Comparison of ENCODE assay signal across 9 cellular contexts in genomic region chr1:244730934-244731434, GRCh38.
DNase-seq lines count a peak whose midpoint lies in the region; ATAC-seq lines count a peak whose summit lies in the region.
"Had no signal": no experiment of that assay in that cellular context is flagged by ENCODE, and none has a peak within 500 bp of the region (broad histone marks: within the 10 kb centered on the region; RNA-seq: fewer than 3 reads in every experiment).

No MANE protein-coding gene starts in this region.

- no peaks in the 10 kb centered on the region for H3K27me3 ChIP-seq in aorta (ENCODE audit: control insufficient read depth in 1 of 2, insufficient read depth in 2 of 2, low read length in 1 of 2)

- H3K36me3 Mint-ChIP-seq in stimulated activated naive CD8-positive, alpha-beta T cell treated with anti-CD3 and anti-CD28 coated beads, Interleukin-15, Interleukin-2, amounts not matched to agents 100 ng/mL and 50 ng/mL, for 24 hours (ENCODE audit: low read depth): no peaks in the 10 kb centered on the region
- H3K36me3 Mint-ChIP-seq in dendritic cell treated with granulocyte-macrophage colony-stimulating factor and Interleukin-4, amounts not matched to agents 40 ng/mL and 50 ng/mL, for 4 days (ENCODE audit: low read depth): no peaks in the 10 kb centered on the region
- peaks cover 4 to 6% of the 10 kb centered on the region in 2 donors for H3K36me3 Mint-ChIP-seq in naive B cell

- in situ Hi-C loops in G401 (cut with HindIII; ENCODE audit: low sequenced_read_pairs): no loop called here

- peak overlapping the region; percentile 69 for H3K4me3 Mint-ChIP-seq in stimulated activated naive CD8-positive, alpha-beta T cell treated with anti-CD3 and anti-CD28 coated beads, Interleukin-15, Interleukin-2, amounts not matched to agents 100 ng/mL and 50 ng/mL, for 24 hours
- peak overlapping the region; percentile 80 for H3K4me3 Mint-ChIP-seq in dendritic cell treated with granulocyte-macrophage colony-stimulating factor and Interleukin-4, amounts not matched to agents 40 ng/mL and 50 ng/mL, for 4 days
- H3K4me3 Mint-ChIP-seq in naive B cell: peak overlapping the region; percentile 68 to 91 (median 85)

- 49 to 51% methylated on average over 27 to 28 of the region's 28 CpGs for WGBS in aorta, 2 donors

- peaks cover 20% of the 10 kb centered on the region for H3K27me3 Mint-ChIP-seq in stimulated activated naive CD8-positive, alpha-beta T cell treated with anti-CD3 and anti-CD28 coated beads, Interleukin-15, Interleukin-2, amounts not matched to agents 100 ng/mL and 50 ng/mL, for 24 hours
- peaks cover 51% of the 10 kb centered on the region for H3K27me3 Mint-ChIP-seq in dendritic cell treated with granulocyte-macrophage colony-stimulating factor and Interleukin-4, amounts not matched to agents 40 ng/mL and 50 ng/mL, for 4 days
- H3K27me3 Mint-ChIP-seq in naive B cell: no peaks in the 10 kb centered on the region

- peaks cover 11% of the 10 kb centered on the region for H3K4me1 Mint-ChIP-seq in stimulated activated naive CD8-positive, alpha-beta T cell treated with anti-CD3 and anti-CD28 coated beads, Interleukin-15, Interleukin-2, amounts not matched to agents 100 ng/mL and 50 ng/mL, for 24 hours (ENCODE audit: low read depth)
- peaks cover 13% of the 10 kb centered on the region for H3K4me1 Mint-ChIP-seq in dendritic cell treated with granulocyte-macrophage colony-stimulating factor and Interleukin-4, amounts not matched to agents 40 ng/mL and 50 ng/mL, for 4 days (ENCODE audit: low read depth)
- peaks cover 16 to 52% (median 40%) of the 10 kb centered on the region in 3 donors for H3K4me1 Mint-ChIP-seq in naive B cell

- peak overlapping the region; percentile 72 to 78 for H3K4me3 ChIP-seq in aorta (ENCODE audit: low read length in 2 of 2)

- no peaks in the 10 kb centered on the region for H3K4me1 ChIP-seq in aorta (ENCODE audit: control insufficient read depth in 1 of 2, insufficient read depth in 2 of 2, low read length in 2 of 2)

- no peaks in the 10 kb centered on the region for H3K9me3 Mint-ChIP-seq in stimulated activated naive CD8-positive, alpha-beta T cell treated with anti-CD3 and anti-CD28 coated beads, Interleukin-15, Interleukin-2, amounts not matched to agents 100 ng/mL and 50 ng/mL, for 24 hours
- peaks cover 10% of the 10 kb centered on the region for H3K9me3 Mint-ChIP-seq in dendritic cell treated with granulocyte-macrophage colony-stimulating factor and Interleukin-4, amounts not matched to agents 40 ng/mL and 50 ng/mL, for 4 days
- peaks cover 0 to 10% (median 7%) of the 10 kb centered on the region in 7 donors for H3K9me3 Mint-ChIP-seq in naive B cell

- no peak for ATAC-seq in stimulated activated naive CD8-positive, alpha-beta T cell treated with anti-CD3 and anti-CD28 coated beads, Interleukin-15, Interleukin-2, amounts not matched to agents 100 U/mL and 50 U/mL, for 24 hours
- no peak for ATAC-seq in naive B cell (ENCODE audit: low read depth in 2 of 2)
- no peak for ATAC-seq in aorta (ENCODE audit: low FRiP score)

- H3K36me3 ChIP-seq in aorta (ENCODE audit: control insufficient read depth in 1 of 2, insufficient read depth in 2 of 2, low read length in 1 of 2): no peaks in the 10 kb centered on the region

- H3K27ac Mint-ChIP-seq in stimulated activated naive CD8-positive, alpha-beta T cell treated with anti-CD3 and anti-CD28 coated beads, Interleukin-15, Interleukin-2, amounts not matched to agents 100 ng/mL and 50 ng/mL, for 24 hours: no peak overlapping the region
- H3K27ac Mint-ChIP-seq in dendritic cell treated with granulocyte-macrophage colony-stimulating factor and Interleukin-4, amounts not matched to agents 40 ng/mL and 50 ng/mL, for 4 days: no peak overlapping the region
- H3K27ac Mint-ChIP-seq in naive B cell: peak overlapping the region in 4 of 6 donors; percentile 30 to 73 (median 62)

- no peaks in the 10 kb centered on the region for H3K9me3 ChIP-seq in aorta (ENCODE audit: control insufficient read depth, low read length)

- intact Hi-C loops in dendritic cell treated with granulocyte-macrophage colony-stimulating factor and Interleukin-4, amounts not matched to agents 40 ng/mL and 50 ng/mL, for 4 days (cut with micrococcal nuclease): no loop called here
- intact Hi-C loops in aorta (cut with DNase I): no loop called here

- no peak overlapping the region for H3K27ac ChIP-seq in aorta (ENCODE audit: low read depth in 1 of 2, low read length in 2 of 2)

- DNase-seq in stimulated activated naive CD8-positive, alpha-beta T cell treated with anti-CD3 and anti-CD28 coated beads, Interleukin-15, Interleukin-2, amounts not matched to agents 100 U/mL and 50 U/mL, for 24 hours: no peak
- DNase-seq in naive B cell: no peak
- DNase-seq in aorta: no peak
- DNase-seq in amniotic stem cell (lab: John Stamatoyannopoulos, UW): no peak
- DNase-seq in SW480 (ENCODE audit: low spot score): no peak
- DNase-seq in G401 (ENCODE audit: low spot score): no peak
- DNase-seq: NCI-H1436 treated with DMSO at 0.1 percent for 48 hours had no signal

Comparison
In these comparisons a context has a peak if more than half of its experiments do, and no peak if none do; other contexts are left out.
1. H3K27ac Mint-ChIP-seq: peak in naive B cell (4 of 6); none in stimulated activated naive CD8-positive, alpha-beta T cell treated with anti-CD3 and anti-CD28 coated beads, Interleukin-15, Interleukin-2, amounts not matched to agents 100 ng/mL and 50 ng/mL, for 24 hours (single experiment) and dendritic cell treated with granulocyte-macrophage colony-stimulating factor and Interleukin-4, amounts not matched to agents 40 ng/mL and 50 ng/mL, for 4 days (single experiment).
2. Peak in every context shown above with its lines, with median percentiles within 50 percentile points of each other: H3K4me3 Mint-ChIP-seq.